ENCODE assay signal across 8 cellular contexts in genomic region chr17:21288581-21289017, GRCh38. TPM values are rescaled to one million over a fixed set of nuclear protein-coding genes. Genes with fewer than 3 reads are reported as not detected.
DNase-seq lines count a peak whose midpoint lies in the region; ATAC-seq and TF ChIP-seq lines count a peak whose summit lies in the region.

No MANE protein-coding gene starts in this region.

- H3K9me3 Mint-ChIP-seq in natural killer cell treated with Interleukin-12 subunit alpha and Interleukin-12 subunit beta and Interleukin-15 and Interleukin-18, amount 100 ng/mL, for 72 hours, result no peaks in the 10 kb centered on the region

- intact Hi-C loops in Right ventricle myocardium superior (cut with DNase I), result loop anchor here (10.0 kb wide), 1 partner anchor 244 kb away; the partner anchor contains the start of gene USP22

- DNase-seq in right atrium auricular region (ENCODE audit: low spot score) (no peak), Right ventricle myocardium superior (no peak), astrocyte of the spinal cord (ENCODE audit: low read depth, low spot score) (no peak), NCI-H226 (no peak), HuH-7 (ENCODE audit: low spot score) (no peak), HuH-7.5 (ENCODE audit: low spot score) (no peak)
- no peak for DNase-seq in natural killer cell treated with Interleukin-12 subunit alpha and Interleukin-12 subunit beta and Interleukin-15 and Interleukin-18, amount 100 ng/mL, for 72 hours (ENCODE audit: low spot score)

- H3K27me3 ChIP-seq in right atrium auricular region, result no peaks in the 10 kb centered on the region

- TF ChIP-seq CTCF in right atrium auricular region (IDR thresholded peaks at IDR 0.05), result peak in 1 of 2 donors; percentile 36
- peak; percentile 1 for TF ChIP-seq CTCF in astrocyte of the spinal cord (IDR thresholded peaks at IDR 0.05; ENCODE audit: low read depth, low read length)

- H3K4me1 ChIP-seq in right atrium auricular region, result peaks cover 0 to 70% of the 10 kb centered on the region in 2 donors

- ATAC-seq in Right ventricle myocardium superior (ENCODE audit: poor library complexity) (no peak), HG03432 (IDR thresholded peaks at IDR 0.05; ENCODE audit: unreplicated experiment) (peak; percentile 10)
- ATAC-seq in natural killer cell treated with Interleukin-12 subunit alpha and Interleukin-12 subunit beta and Interleukin-15 and Interleukin-18, amount 100 ng/mL, for 72 hours, result peak in 1 of 2 donors; percentile 34

- peaks cover 7% of the 10 kb centered on the region for H3K36me3 Mint-ChIP-seq in natural killer cell treated with Interleukin-12 subunit alpha and Interleukin-12 subunit beta and Interleukin-15 and Interleukin-18, amount 100 ng/mL, for 72 hours

- peaks cover 36 to 56% of the 10 kb centered on the region in 2 donors for H3K4me1 Mint-ChIP-seq in natural killer cell treated with Interleukin-12 subunit alpha and Interleukin-12 subunit beta and Interleukin-15 and Interleukin-18, amount 100 ng/mL, for 72 hours (ENCODE audit: low read depth in 2 of 2)

- H3K9me3 ChIP-seq in right atrium auricular region, result no peaks in the 10 kb centered on the region

- in situ Hi-C loops in astrocyte of the spinal cord (cut with HindIII; ENCODE audit: low sequenced_read_pairs), result no loop called here

- H3K27ac Mint-ChIP-seq in natural killer cell treated with Interleukin-12 subunit alpha and Interleukin-12 subunit beta and Interleukin-15 and Interleukin-18, amount 100 ng/mL, for 72 hours, result peak overlapping the region; percentile 94 to 99

- H3K4me3 ChIP-seq in right atrium auricular region (peak overlapping the region; percentile 13 to 94), astrocyte of the spinal cord (ENCODE audit: low read depth, low read length) (no peak overlapping the region)

- H3K4me3 Mint-ChIP-seq in natural killer cell treated with Interleukin-12 subunit alpha and Interleukin-12 subunit beta and Interleukin-15 and Interleukin-18, amount 100 ng/mL, for 72 hours, result peak overlapping the region; percentile 98

- H3K36me3 ChIP-seq in right atrium auricular region, result no peaks in the 10 kb centered on the region

- peak overlapping the region; percentile 95 to 97 for H3K27ac ChIP-seq in right atrium auricular region

- H3K27me3 Mint-ChIP-seq in natural killer cell treated with Interleukin-12 subunit alpha and Interleukin-12 subunit beta and Interleukin-15 and Interleukin-18, amount 100 ng/mL, for 72 hours, result no peaks in the 10 kb centered on the region

RNA-seq across cellular contexts. Expression of gene MAP2K3, which starts 4.1 kb away (rescaled TPM):
- total RNA-seq in right atrium auricular region (10 to 100 TPM; 37.8 to 43.8 TPM), Right ventricle myocardium superior (30.8 TPM)
- total RNA-seq in natural killer cell treated with Interleukin-12 subunit alpha and Interleukin-12 subunit beta and Interleukin-15 and Interleukin-18, amount 100 ng/mL, for 72 hours, result 10 to 100 TPM; 92.9 to 98.3 TPM

RNA-seq across cellular contexts. Expression of gene NATD1, which starts 35.4 kb away (rescaled TPM):
- total RNA-seq in right atrium auricular region, result 10 to 100 TPM; 15.4 to 17.0 TPM
- total RNA-seq in Right ventricle myocardium superior, result 19.1 TPM
- total RNA-seq in natural killer cell treated with Interleukin-12 subunit alpha and Interleukin-12 subunit beta and Interleukin-15 and Interleukin-18, amount 100 ng/mL, for 72 hours, result 1 to 10 TPM; 1.9 to 3.0 TPM
